Comparison of ENCODE assay signal across 8 cellular contexts in the genomic region with DNA sequence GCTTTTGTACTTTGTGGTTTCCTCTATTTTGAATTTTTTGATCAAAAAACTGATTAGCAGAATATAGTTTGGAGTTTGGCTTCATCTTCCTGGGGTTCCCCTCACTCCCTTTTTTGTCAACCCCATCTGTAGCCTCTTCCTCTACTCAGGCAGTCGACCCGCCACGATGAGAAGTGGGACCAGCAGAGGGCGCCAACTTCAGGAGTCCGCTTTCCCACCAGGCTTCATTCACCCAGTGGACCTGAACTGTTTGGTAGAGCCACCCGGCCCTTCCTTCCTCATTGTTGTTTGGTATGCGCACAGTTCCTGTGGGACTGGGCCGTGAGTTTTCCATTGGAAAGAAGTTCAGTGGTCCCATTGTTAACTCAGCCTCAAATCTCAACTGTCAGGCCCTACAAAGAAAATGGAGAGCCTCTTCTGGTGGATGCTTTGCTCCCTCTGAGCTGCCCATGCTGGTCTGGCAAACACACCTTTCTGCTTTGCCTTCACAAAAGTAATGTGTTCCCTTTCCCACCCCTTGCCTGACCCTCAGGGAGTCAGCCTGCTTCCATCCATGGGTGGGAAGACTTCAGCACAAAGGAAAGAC. TPM values are rescaled to one million over a fixed set of nuclear protein-coding genes. Genes with fewer than 3 reads are reported as not detected.
DNase-seq lines count a peak whose midpoint lies in the region; ATAC-seq and TF ChIP-seq lines count a peak whose summit lies in the region.

No MANE protein-coding gene starts in this region.

- H3K9me3 Mint-ChIP-seq in activated CD8-positive, alpha-beta memory T cell treated with anti-CD3 and anti-CD28 coated beads, Interleukin-2, amount 10 ng/mL, durations not matched to agents 7 days and 5 days (ENCODE audit: low read depth) = no peaks in the 10 kb centered on the region
- H3K9me3 Mint-ChIP-seq in endothelial cell (ENCODE audit: unreplicated experiment) = no peaks in the 10 kb centered on the region
- no peaks in the 10 kb centered on the region for H3K9me3 Mint-ChIP-seq in naive thymus-derived CD4-positive, alpha-beta T cell
- no peaks in the 10 kb centered on the region for H3K9me3 Mint-ChIP-seq in stimulated activated effector memory CD8-positive, alpha-beta T cell treated with anti-CD3 and anti-CD28 coated beads, Interleukin-12 subunit alpha, Interleukin-12 subunit beta, amount 100 ng/mL, for 72 hours

- H3K36me3 Mint-ChIP-seq in activated CD8-positive, alpha-beta memory T cell treated with anti-CD3 and anti-CD28 coated beads, Interleukin-2, amount 10 ng/mL, durations not matched to agents 7 days and 5 days = peaks cover 55% of the 10 kb centered on the region
- peaks cover 53% of the 10 kb centered on the region for H3K36me3 Mint-ChIP-seq in endothelial cell (ENCODE audit: low read depth, unreplicated experiment)
- H3K36me3 Mint-ChIP-seq in naive thymus-derived CD4-positive, alpha-beta T cell = peaks cover 7 to 51% (median 37%) of the 10 kb centered on the region in 5 donors
- H3K36me3 Mint-ChIP-seq in stimulated activated effector memory CD8-positive, alpha-beta T cell treated with anti-CD3 and anti-CD28 coated beads, Interleukin-12 subunit alpha, Interleukin-12 subunit beta, amount 100 ng/mL, for 72 hours = peaks cover 81% of the 10 kb centered on the region

- H3K4me3 Mint-ChIP-seq in activated CD8-positive, alpha-beta memory T cell treated with anti-CD3 and anti-CD28 coated beads, Interleukin-2, amount 10 ng/mL, durations not matched to agents 7 days and 5 days = peak overlapping the region; percentile 17
- H3K4me3 Mint-ChIP-seq in endothelial cell (ENCODE audit: unreplicated experiment) = peak overlapping the region; percentile 74
- peak overlapping the region; percentile 29 to 78 (median 54) for H3K4me3 Mint-ChIP-seq in naive thymus-derived CD4-positive, alpha-beta T cell
- H3K4me3 Mint-ChIP-seq in stimulated activated effector memory CD8-positive, alpha-beta T cell treated with anti-CD3 and anti-CD28 coated beads, Interleukin-12 subunit alpha, Interleukin-12 subunit beta, amount 100 ng/mL, for 72 hours = peak overlapping the region; percentile 45

- intact Hi-C loops in naive thymus-derived CD4-positive, alpha-beta T cell (cut with micrococcal nuclease) = loop anchor here (1.0 to 5.0 kb wide), 4 partner anchors 15 to 126 kb away; a partner anchor contains a TSS

- POLR2A ChIA-PET in naive thymus-derived CD4-positive, alpha-beta T cell (lab: Charles Lee) = interaction anchor here (0.5 to 6.1 kb wide), 7 partner anchors 14 to 842 kb away, joined by 3 to 36 read pairs (median 3); a partner anchor contains a TSS

- H3K4me3 ChIP-seq in naive thymus-derived CD4-positive, alpha-beta T cell (ENCODE audit: low read length) = no peak overlapping the region

- H3K27me3 Mint-ChIP-seq in activated CD8-positive, alpha-beta memory T cell treated with anti-CD3 and anti-CD28 coated beads, Interleukin-2, amount 10 ng/mL, durations not matched to agents 7 days and 5 days = no peaks in the 10 kb centered on the region
- H3K27me3 Mint-ChIP-seq in endothelial cell (ENCODE audit: unreplicated experiment) = peaks cover 1% of the 10 kb centered on the region
- H3K27me3 Mint-ChIP-seq in naive thymus-derived CD4-positive, alpha-beta T cell = no peaks in the 10 kb centered on the region

- CTCF ChIA-PET in activated CD8-positive, alpha-beta memory T cell treated with anti-CD3 and anti-CD28 coated beads, Interleukin-2, amount 10 ng/mL, durations not matched to agents 7 days and 5 days (lab: Charles Lee) = interaction anchor here (0.7 to 4.9 kb wide), 23 partner anchors 10 to 293 kb away, joined by 3 to 81 read pairs (median 4); a partner anchor contains a TSS
- CTCF ChIA-PET in naive thymus-derived CD4-positive, alpha-beta T cell (lab: Charles Lee) = interaction anchor here (0.7 to 3.1 kb wide), 12 partner anchors 14 to 127 kb away, joined by 3 to 32 read pairs (median 4); a partner anchor contains a TSS

- H3K27ac ChIP-seq in naive thymus-derived CD4-positive, alpha-beta T cell (ENCODE audit: low read depth, low read length) = peak overlapping the region; percentile 57

- peak; percentile 22 for DNase-seq in NCI-H146 (lab: John Stamatoyannopoulos, UW)
- no peak for DNase-seq in NCI-H146 treated with DMSO at 0.1 percent for 48 hours (lab: John Stamatoyannopoulos, UW; ENCODE audit: unreplicated experiment)
- peak; percentile 34 for DNase-seq in NCI-H226
- peak; percentile 88 for DNase-seq in activated CD8-positive, alpha-beta memory T cell treated with anti-CD3 and anti-CD28 coated beads, Interleukin-2, amount 10 ng/mL, durations not matched to agents 7 days and 5 days
- peak; percentile 87 for DNase-seq in endothelial cell (ENCODE audit: low spot score)
- DNase-seq in naive thymus-derived CD4-positive, alpha-beta T cell = peak; percentile 61 to 77 (median 68)
- peak; percentile 63 to 84 for DNase-seq in stimulated activated effector memory CD8-positive, alpha-beta T cell treated with anti-CD3 and anti-CD28 coated beads, Interleukin-12 subunit alpha, Interleukin-12 subunit beta, amount 100 ng/mL, for 72 hours (ENCODE audit: low spot score in 2 of 2)

- ATAC-seq in activated CD8-positive, alpha-beta memory T cell treated with anti-CD3 and anti-CD28 coated beads, Interleukin-2, amount 10 ng/mL, durations not matched to agents 7 days and 5 days = peak; percentile 74
- peak; percentile 92 for ATAC-seq in naive thymus-derived CD4-positive, alpha-beta T cell
- ATAC-seq in stimulated activated effector memory CD8-positive, alpha-beta T cell treated with anti-CD3 and anti-CD28 coated beads, Interleukin-12 subunit alpha, Interleukin-12 subunit beta, amount 100 ng/mL, for 72 hours = peak; percentile 78
- ATAC-seq in HG02870 (IDR thresholded peaks at IDR 0.05; ENCODE audit: unreplicated experiment) = no peak

- no peaks in the 10 kb centered on the region for H3K27me3 ChIP-seq in naive thymus-derived CD4-positive, alpha-beta T cell (ENCODE audit: control insufficient read depth in 2 of 2, insufficient read depth in 2 of 2, low read length in 2 of 2)

- peaks cover 19 to 57% (median 26%) of the 10 kb centered on the region in 3 experiments for H3K36me3 ChIP-seq in naive thymus-derived CD4-positive, alpha-beta T cell (ENCODE audit: control insufficient read depth in 2 of 3, insufficient read depth in 3 of 3, low read length in 3 of 3)

- H3K4me1 Mint-ChIP-seq in activated CD8-positive, alpha-beta memory T cell treated with anti-CD3 and anti-CD28 coated beads, Interleukin-2, amount 10 ng/mL, durations not matched to agents 7 days and 5 days = peaks cover 52% of the 10 kb centered on the region
- H3K4me1 Mint-ChIP-seq in endothelial cell (ENCODE audit: unreplicated experiment) = peaks cover 39% of the 10 kb centered on the region
- H3K4me1 Mint-ChIP-seq in naive thymus-derived CD4-positive, alpha-beta T cell = peaks cover 42 to 65% (median 60%) of the 10 kb centered on the region in 7 donors
- H3K4me1 Mint-ChIP-seq in stimulated activated effector memory CD8-positive, alpha-beta T cell treated with anti-CD3 and anti-CD28 coated beads, Interleukin-12 subunit alpha, Interleukin-12 subunit beta, amount 100 ng/mL, for 72 hours = peaks cover 54% of the 10 kb centered on the region

- no peaks in the 10 kb centered on the region for H3K9me3 ChIP-seq in naive thymus-derived CD4-positive, alpha-beta T cell (ENCODE audit: control insufficient read depth in 2 of 3, low read length in 3 of 3)

- peak; percentile 72 for TF ChIP-seq CTCF in endothelial cell (IDR thresholded peaks at IDR 0.05; ENCODE audit: unreplicated experiment)

- H3K4me1 ChIP-seq in naive thymus-derived CD4-positive, alpha-beta T cell (ENCODE audit: control insufficient read depth in 2 of 2, insufficient read depth in 2 of 2, low read length in 2 of 2) = peaks cover 25 to 43% of the 10 kb centered on the region in 2 donors

- peak overlapping the region; percentile 85 for H3K27ac Mint-ChIP-seq in activated CD8-positive, alpha-beta memory T cell treated with anti-CD3 and anti-CD28 coated beads, Interleukin-2, amount 10 ng/mL, durations not matched to agents 7 days and 5 days
- H3K27ac Mint-ChIP-seq in endothelial cell (ENCODE audit: unreplicated experiment) = peak overlapping the region; percentile 87
- H3K27ac Mint-ChIP-seq in naive thymus-derived CD4-positive, alpha-beta T cell = peak overlapping the region; percentile 76 to 93 (median 84)
- H3K27ac Mint-ChIP-seq in stimulated activated effector memory CD8-positive, alpha-beta T cell treated with anti-CD3 and anti-CD28 coated beads, Interleukin-12 subunit alpha, Interleukin-12 subunit beta, amount 100 ng/mL, for 72 hours = peak overlapping the region; percentile 85

RNA-seq across cellular contexts. Expression of a gene that starts 21.7 kb away (rescaled TPM):
- total RNA-seq in activated CD8-positive, alpha-beta memory T cell treated with anti-CD3 and anti-CD28 coated beads, Interleukin-2, amount 10 ng/mL, durations not matched to agents 7 days and 5 days = 100 to 1,000 TPM; 396 to 524 TPM
- total RNA-seq in endothelial cell (ENCODE audit: unreplicated experiment) = 571 TPM
- total RNA-seq in naive thymus-derived CD4-positive, alpha-beta T cell = 100 to 1,000 TPM; 307 to 432 (median 381) TPM
- 100 to 1,000 TPM; 835 to 916 TPM for polyA plus RNA-seq in naive thymus-derived CD4-positive, alpha-beta T cell

RNA-seq across cellular contexts. Expression of a gene that starts 55.9 kb away (rescaled TPM):
- 10 to 100 TPM; 44.2 to 50.5 TPM for total RNA-seq in activated CD8-positive, alpha-beta memory T cell treated with anti-CD3 and anti-CD28 coated beads, Interleukin-2, amount 10 ng/mL, durations not matched to agents 7 days and 5 days
- total RNA-seq in endothelial cell (ENCODE audit: unreplicated experiment) = 194 TPM
- 10 to 100 TPM; 33.3 to 40.4 (median 39.7) TPM for total RNA-seq in naive thymus-derived CD4-positive, alpha-beta T cell
- polyA plus RNA-seq in naive thymus-derived CD4-positive, alpha-beta T cell = 10 to 100 TPM; 10.4 to 12.0 TPM

Comparison
In these comparisons a context has a peak if more than half of its experiments do, and no peak if none do; other contexts are left out.
1. H3K4me3 Mint-ChIP-seq: peak in every context shown above with its lines; median percentile 74 in endothelial cell; 54 in naive thymus-derived CD4-positive, alpha-beta T cell; 45 in stimulated activated effector memory CD8-positive, alpha-beta T cell treated with anti-CD3 and anti-CD28 coated beads, Interleukin-12 subunit alpha, Interleukin-12 subunit beta, amount 100 ng/mL, for 72 hours; 17 in activated CD8-positive, alpha-beta memory T cell treated with anti-CD3 and anti-CD28 coated beads, Interleukin-2, amount 10 ng/mL, durations not matched to agents 7 days and 5 days.